Comparison of ENCODE assay signal across 18 cellular contexts in the genomic region with DNA sequence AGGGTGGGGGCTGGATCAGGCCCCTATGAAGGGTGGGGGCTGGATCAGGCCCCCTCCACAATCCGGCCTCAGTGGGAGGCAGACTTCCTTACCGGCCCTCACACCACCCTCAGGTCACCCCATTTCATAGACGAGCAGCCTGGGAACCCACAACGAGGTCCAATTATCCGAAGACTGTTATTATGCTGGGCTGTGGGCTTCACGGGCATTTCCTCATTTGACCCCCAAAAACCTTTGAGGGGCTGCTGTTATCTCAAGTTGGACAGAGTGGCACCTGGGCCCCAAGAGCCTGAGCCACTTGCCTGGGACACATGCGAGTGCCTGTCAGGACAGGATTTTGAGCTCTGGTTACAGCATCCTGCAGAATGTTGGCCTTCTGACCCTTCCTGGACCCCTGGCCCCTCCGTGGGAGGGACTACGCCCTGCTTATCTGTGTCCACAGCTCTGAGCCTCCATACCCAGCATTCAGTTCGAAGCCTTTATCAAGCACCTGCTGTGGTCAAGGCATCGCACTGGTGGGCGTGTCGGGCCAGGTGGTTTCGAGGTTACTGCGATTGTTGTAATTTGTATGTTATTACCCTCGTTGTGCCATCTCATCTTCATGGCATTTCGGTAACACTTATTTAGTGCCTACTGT. TPM values are rescaled to one million over a fixed set of nuclear protein-coding genes. Genes with fewer than 3 reads are reported as not detected.
"Had no signal": no experiment of that assay in that cellular context is flagged by ENCODE, and none has a peak within 500 bp of the region (broad histone marks: within the 10 kb centered on the region; RNA-seq: fewer than 3 reads in every experiment).

No MANE protein-coding gene starts in this region.

- H3K27ac ChIP-seq: neutrophil, tibial nerve, uterus had no signal

- H3K9me3 ChIP-seq: neutrophil, tibial nerve, uterus had no signal

- FAIRE-seq: frontal cortex had no signal

- DNase-seq: activated CD4-positive, alpha-beta memory T cell treated with anti-CD3 and anti-CD28 coated beads, Interleukin-2, amount 10 ng/mL, durations not matched to agents 7 days and 5 days; activated CD4-positive, alpha-beta T cell treated with anti-CD3 and anti-CD28 coated beads for 4 hours; activated naive CD4-positive, alpha-beta T cell treated with anti-CD3 and anti-CD28 coated beads, Interleukin-2, amount 10 ng/mL, durations not matched to agents 7 days and 5 days; activated T-cell treated with anti-CD3 and anti-CD28 coated beads, Interleukin-2, amount 50 U/mL, for 24 hours; head of caudate nucleus; left cardiac atrium; midbrain; naive B cell; retina; stimulated activated CD4-positive, alpha-beta T cell treated with anti-CD3 and anti-CD28 coated beads, Interleukin-4, amount 100 ng/mL, for 24 hours; stimulated activated naive CD4-positive, alpha-beta T cell treated with Interleukin-2 at 50 U/mL for 16 hours; substantia nigra; uterus had no signal

- ATAC-seq: left cardiac atrium had no signal

- H3K27me3 ChIP-seq: neutrophil, uterus had no signal

- H3K4me3 ChIP-seq: tibial nerve, uterus had no signal

- H3K36me3 ChIP-seq: neutrophil, tibial nerve, uterus had no signal

- H3K4me1 ChIP-seq: uterus had no signal

RNA-seq across cellular contexts. Expression of gene MYT1, which starts 56.8 kb away (rescaled TPM):
- total RNA-seq: activated CD4-positive, alpha-beta memory T cell treated with anti-CD3 and anti-CD28 coated beads, Interleukin-2, amount 10 ng/mL, durations not matched to agents 7 days and 5 days; dermis microvascular lymphatic vessel endothelial cell; skeletal muscle tissue; tibial nerve had no signal
